In the genomic region with DNA sequence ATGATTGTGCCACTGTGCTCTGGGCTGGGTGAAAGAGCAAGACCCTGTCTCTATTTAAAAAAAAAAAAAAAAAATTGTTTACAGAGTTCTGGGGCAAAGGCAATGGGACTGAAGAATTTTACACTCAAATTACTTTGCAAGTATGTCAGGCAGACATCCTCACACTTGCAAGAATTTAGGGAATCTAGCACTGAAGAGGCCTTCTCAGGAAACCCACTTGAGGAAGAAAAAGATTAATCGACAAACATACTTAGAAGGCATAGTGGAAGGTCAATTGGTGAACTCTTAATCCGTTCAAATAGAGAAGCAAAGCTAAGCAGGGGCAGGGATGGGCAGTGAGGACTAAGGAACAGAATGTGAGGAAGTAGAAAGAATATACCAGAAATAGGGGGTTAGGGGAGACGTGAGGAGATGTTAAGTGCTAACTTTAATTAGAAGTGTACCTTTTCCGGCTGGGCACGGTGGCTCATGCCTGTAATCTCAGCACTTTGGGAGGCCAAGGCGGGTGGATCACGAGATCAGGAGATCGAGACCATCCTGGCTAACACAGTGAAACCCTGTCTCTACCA, we compare ENCODE assay signal across 11 cellular contexts.
"Had no signal": no experiment of that assay in that cellular context is flagged by ENCODE, and none has a peak within 500 bp of the region (broad histone marks: within the 10 kb centered on the region; RNA-seq: fewer than 3 reads in every experiment).

No MANE protein-coding gene starts in this region.

- H3K27me3 Mint-ChIP-seq: activated naive CD8-positive, alpha-beta T cell; brain; T-cell had no signal

- H3K27ac Mint-ChIP-seq: activated naive CD8-positive, alpha-beta T cell; brain; T-cell had no signal

- H3K9me3 Mint-ChIP-seq: brain, T-cell had no signal

- DNase-seq: activated CD4-positive, alpha-beta T cell treated with anti-CD3 and anti-CD28 coated beads, Interleukin-2, amount 50 U/mL, for 1 hour; activated CD4-positive, CD25-positive, alpha-beta regulatory T cell; activated effector memory CD4-positive, alpha-beta T cell treated with Interleukin-2 at 50 U/mL for 16 hours; activated T-cell treated with anti-CD3 and anti-CD28 coated beads for 4 hours; amygdala; cerebellar nuclear complex; left cardiac atrium; pancreas; T-cell had no signal

- H3K9me3 ChIP-seq: pancreas had no signal

- H3K36me3 ChIP-seq: pancreas had no signal

- H3K4me3 ChIP-seq: pancreas had no signal

- H3K4me3 Mint-ChIP-seq: activated naive CD8-positive, alpha-beta T cell; brain; T-cell had no signal

- H3K27me3 ChIP-seq: pancreas had no signal

- ATAC-seq: left cardiac atrium, pancreas, T-cell had no signal

- H3K27ac ChIP-seq: pancreas had no signal
